20 cellular contexts compared by ENCODE assay signal in the genomic region with DNA sequence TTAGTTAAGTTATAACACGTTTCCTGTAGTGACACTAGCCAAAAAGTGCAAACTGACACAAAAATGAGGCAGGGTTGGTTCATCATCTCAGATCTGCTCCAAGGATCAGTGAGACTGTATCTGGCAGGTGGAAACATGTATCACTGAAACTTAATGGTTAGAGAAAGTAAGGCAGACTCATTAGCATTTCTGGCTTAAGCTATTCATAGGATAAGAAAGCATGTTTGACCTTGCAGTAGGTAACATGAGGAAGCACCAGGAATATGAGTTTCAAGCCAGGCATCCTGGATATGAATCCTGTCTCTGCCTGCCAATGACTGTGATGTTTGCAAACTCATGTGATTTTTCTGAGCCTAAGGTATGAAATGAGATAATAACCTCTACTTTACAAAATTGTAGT.
"Had no signal": no experiment of that assay in that cellular context is flagged by ENCODE, and none has a peak within 500 bp of the region (broad histone marks: within the 10 kb centered on the region; RNA-seq: fewer than 3 reads in every experiment).

No MANE protein-coding gene starts in this region.

- H3K4me1 Mint-ChIP-seq: IgD-negative memory B cell had no signal

- H3K4me2 ChIP-seq: KMS-11 had no signal

- H3K27me3 ChIP-seq: SJSA1 had no signal

- H3K4me1 ChIP-seq: SJSA1 had no signal

- H3K9ac ChIP-seq: KMS-11 had no signal

- H3K36me3 ChIP-seq: SJSA1 had no signal

- H3K4me3 ChIP-seq: K562, SJSA1, SK-N-MC had no signal

- FAIRE-seq: HepG2, K562, RCC 7860 had no signal

- H3K36me3 Mint-ChIP-seq: IgD-negative memory B cell had no signal

- ATAC-seq: HepG2, K562, Right ventricle myocardium inferior had no signal

- H3K27ac Mint-ChIP-seq: IgD-negative memory B cell had no signal

- H3K4me3 Mint-ChIP-seq: IgD-negative memory B cell had no signal

- DNase-seq: Kasumi-1, NCI-H1092, NCI-H1105 treated with DMSO at 0.1 percent for 48 hours, NCI-H1417 treated with DMSO at 0.1 percent for 48 hours, NCI-H146, NCI-H1694 treated with DMSO at 0.1 percent for 48 hours, NCI-H1930, NCI-H2081 treated with DMSO at 0.1 percent for 48 hours, NCI-H2227 treated with DMSO at 0.1 percent for 48 hours, NCI-H524 treated with DMSO at 0.1 percent for 48 hours, NCI-H82, SIG-M5 had no signal

- H3K27me3 Mint-ChIP-seq: IgD-negative memory B cell had no signal

- H3K27ac ChIP-seq: KMS-11, SJSA1, SK-N-MC had no signal
